In genomic region chr2:238552226-238552625, GRCh38 we compare ENCODE assay signal across 34 cellular contexts.
"Had no signal": no experiment of that assay in that cellular context is flagged by ENCODE, and none has a peak within 500 bp of the region (broad histone marks: within the 10 kb centered on the region; RNA-seq: fewer than 3 reads in every experiment).

No MANE protein-coding gene starts in this region.

- DNase-seq: activated effector memory CD4-positive, alpha-beta T cell treated with anti-CD3 and anti-CD28 coated beads, Interleukin-2, amount 50 U/mL, for 16 hours; activated effector memory CD4-positive, alpha-beta T cell treated with Interleukin-2 at 50 U/mL for 16 hours; activated gamma-delta T cell; activated gamma-delta T cell treated with Interleukin-2 at 50 U/mL for 16 hours; activated naive CD4-positive, alpha-beta T cell; activated naive CD4-positive, alpha-beta T cell treated with anti-CD3 and anti-CD28 coated beads for 36 hours; activated naive CD4-positive, alpha-beta T cell treated with anti-CD3 and anti-CD28 coated beads, Interleukin-2, amount 10 ng/mL, durations not matched to agents 7 days and 5 days; activated naive CD4-positive, alpha-beta T cell treated with anti-CD3 and anti-CD28 coated beads, Interleukin-2, amount 50 U/mL, for 16 hours; activated naive CD4-positive, alpha-beta T cell treated with Interleukin-2 at 50 U/mL for 16 hours; activated naive CD8-positive, alpha-beta T cell treated with anti-CD3 and anti-CD28 coated beads for 36 hours; activated naive CD8-positive, alpha-beta T cell treated with anti-CD3 and anti-CD28 coated beads, Interleukin-2, amount 10 ng/mL, durations not matched to agents 7 days and 5 days; activated naive CD8-positive, alpha-beta T cell treated with anti-CD3 and anti-CD28 coated beads, Interleukin-2, amount 50 U/mL, for 24 hours; activated T-cell treated with anti-CD3 and anti-CD28 coated beads, Interleukin-2, amount 50 U/mL, for 1 hour; activated T-cell treated with anti-CD3 and anti-CD28 coated beads, Interleukin-2, amount 50 U/mL, for 24 hours; activated T-cell treated with anti-CD3 and anti-CD28 coated beads, Interleukin-2, amount 50 U/mL, for 4 hours; activated T-cell treated with anti-CD3 and anti-CD28 coated beads, Interleukin-2, amount 50 U/mL, for 48 hours; activated T-cell treated with anti-CD3 and anti-CD28 coated beads, Interleukin-2, amount 50 U/mL, for 72 hours; adrenal gland; amniotic stem cell; amygdala; anterior cingulate cortex; aorta; body of pancreas; brain microvascular endothelial cell; caudate nucleus; central memory CD4-positive, alpha-beta T cell; cerebellar nuclear complex had no signal

- FAIRE-seq: astrocyte, bronchial epithelial cell had no signal

- H3K4me3 ChIP-seq: adrenal gland, ascending aorta, body of pancreas, breast epithelium, cardiac muscle cell had no signal

- ATAC-seq: activated naive CD4-positive, alpha-beta T cell treated with anti-CD3 and anti-CD28 coated beads, Interleukin-2, amount 50 U/mL, for 72 hours; activated naive CD8-positive, alpha-beta T cell treated with anti-CD3 and anti-CD28 coated beads, Interleukin-2, amount 50 U/mL, for 24 hours; activated T-cell treated with anti-CD3 and anti-CD28 coated beads, Interleukin-2, amount 50 U/mL, for 4 hours; activated T-cell treated with anti-CD3 and anti-CD28 coated beads, Interleukin-2, amount 50 U/mL, for 72 hours; activated T-helper 17 cell treated with anti-CD3 and anti-CD28 coated beads, Interleukin-2, amount 50 U/mL, for 72 hours; body of pancreas had no signal

- H3K27ac ChIP-seq: adrenal gland, ascending aorta, body of pancreas, brain microvascular endothelial cell, breast epithelium, cardiac muscle cell had no signal

- H3K4me1 ChIP-seq: adrenal gland, ascending aorta, body of pancreas, breast epithelium had no signal

- H3K36me3 ChIP-seq: adrenal gland, ascending aorta, brain microvascular endothelial cell, breast epithelium, cardiac muscle cell had no signal

- H3K27me3 ChIP-seq: ascending aorta, body of pancreas, brain microvascular endothelial cell, breast epithelium, cardiac muscle cell had no signal
